9 cellular contexts compared by ENCODE assay signal in genomic region chr12:54549774-54550451, GRCh38. TPM values are rescaled to one million over a fixed set of nuclear protein-coding genes. Genes with fewer than 3 reads are reported as not detected.
A peak's percentile ranks its signal among the peaks of the same experiment; 100 is the strongest.
DNase-seq lines count a peak whose midpoint lies in the region; ATAC-seq lines count a peak whose summit lies in the region.
"Had no signal": no experiment of that assay in that cellular context is flagged by ENCODE, and none has a peak within 500 bp of the region (broad histone marks: within the 10 kb centered on the region; RNA-seq: fewer than 3 reads in every experiment).

No MANE protein-coding gene starts in this region.

- DNase-seq in EH (ENCODE audit: low read depth) = peak; percentile 16
- DNase-seq in activated naive CD8-positive, alpha-beta T cell treated with anti-CD3 and anti-CD28 coated beads for 36 hours = peak; percentile 38
- DNase-seq in iPS-NIHi11 (ENCODE audit: low spot score) = peak; percentile 29
- peak; percentile 54 for DNase-seq in stimulated activated CD4-positive, alpha-beta T cell treated with anti-CD3 and anti-CD28 coated beads, Interleukin-4, amount 100 ng/mL, for 24 hours

- peak overlapping the region; percentile 83 for H3K4me3 Mint-ChIP-seq in activated naive CD8-positive, alpha-beta T cell treated with anti-CD3 and anti-CD28 coated beads for 36 hours

- peaks cover 11% of the 10 kb centered on the region for H3K36me3 Mint-ChIP-seq in activated naive CD8-positive, alpha-beta T cell treated with anti-CD3 and anti-CD28 coated beads for 36 hours

- no peak overlapping the region for H3K27ac ChIP-seq in HUES48 (ENCODE audit: low read depth, low read length)
- H3K27ac ChIP-seq: KMS-11 had no signal

- H3K4me1 Mint-ChIP-seq in activated naive CD8-positive, alpha-beta T cell treated with anti-CD3 and anti-CD28 coated beads for 36 hours = peaks cover 46% of the 10 kb centered on the region

- H3K27me3 ChIP-seq in HUES48 (ENCODE audit: control insufficient read depth, insufficient read depth, low read length) = peaks cover 87% of the 10 kb centered on the region

- no peak for ATAC-seq in HG03280 (IDR thresholded peaks at IDR 0.05; ENCODE audit: unreplicated experiment)
- no peak for ATAC-seq in GM21447 (IDR thresholded peaks at IDR 0.05; ENCODE audit: unreplicated experiment)
- no peak for ATAC-seq in HG03095 (IDR thresholded peaks at IDR 0.05; ENCODE audit: unreplicated experiment)

- no peaks in the 10 kb centered on the region for H3K36me3 ChIP-seq in HUES48 (ENCODE audit: control insufficient read depth, insufficient read depth, low read length)

- peaks cover 14% of the 10 kb centered on the region; the same call in 1 of the 2 replicates for H3K4me1 ChIP-seq in HUES48 (ENCODE audit: control insufficient read depth, insufficient read depth, low read length)

- peaks cover 16% of the 10 kb centered on the region for H3K27me3 Mint-ChIP-seq in activated naive CD8-positive, alpha-beta T cell treated with anti-CD3 and anti-CD28 coated beads for 36 hours

- H3K4me3 ChIP-seq in HUES48 (ENCODE audit: low read depth, low read length) = peak overlapping the region; percentile 59

- H3K9me3 Mint-ChIP-seq in activated naive CD8-positive, alpha-beta T cell treated with anti-CD3 and anti-CD28 coated beads for 36 hours = no peaks in the 10 kb centered on the region

- H3K27ac Mint-ChIP-seq in activated naive CD8-positive, alpha-beta T cell treated with anti-CD3 and anti-CD28 coated beads for 36 hours = no peak overlapping the region

- H3K9ac ChIP-seq in HUES48 (ENCODE audit: low read depth, low read length) = no peak overlapping the region
- H3K9ac ChIP-seq: KMS-11 had no signal

- H3K9me3 ChIP-seq in HUES48 (ENCODE audit: control insufficient read depth, insufficient read depth, low read length) = no peaks in the 10 kb centered on the region

RNA-seq across cellular contexts. Expression of gene PDE1B, which starts 0.5 kb away (rescaled TPM):
- total RNA-seq in activated naive CD8-positive, alpha-beta T cell treated with anti-CD3 and anti-CD28 coated beads for 36 hours = 10 to 100 TPM in 1 of 2 experiments, 1 to 10 TPM in 1; 9.6 to 10.7 TPM

RNA-seq across cellular contexts. Expression of gene PPP1R1A, which starts 38.5 kb away (rescaled TPM):
- not detected for total RNA-seq in activated naive CD8-positive, alpha-beta T cell treated with anti-CD3 and anti-CD28 coated beads for 36 hours

RNA-seq across cellular contexts. Expression of gene NCKAP1L, which starts 52.4 kb away (rescaled TPM):
- 10 to 100 TPM; 72.6 to 73.1 TPM for total RNA-seq in activated naive CD8-positive, alpha-beta T cell treated with anti-CD3 and anti-CD28 coated beads for 36 hours
